Comparison of ENCODE assay signal across 1 cellular context in the genomic region with DNA sequence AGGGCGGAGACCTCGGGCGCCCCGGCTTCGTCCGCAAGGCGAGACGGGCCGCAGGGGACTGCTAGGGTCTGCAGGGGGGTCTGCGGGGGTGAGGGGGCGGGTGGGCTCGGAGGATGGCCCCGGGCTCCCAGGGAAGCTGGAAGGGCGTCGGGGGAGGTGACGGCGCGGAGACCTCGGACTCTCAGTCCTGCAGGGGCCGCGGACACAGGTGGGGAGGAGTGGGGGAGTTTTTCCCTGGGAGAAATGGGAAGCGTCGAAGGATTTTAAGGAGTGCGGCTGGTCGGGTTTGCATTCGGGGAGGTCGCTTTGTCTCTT.
TF ChIP-seq lines count a peak whose summit lies in the region.

No MANE protein-coding gene starts in this region.

TF ChIP-seq in IMR-90, 13 proteins besides CTCF, POLR2A, EP300 and RAD21:
- TF ChIP-seq MAZ (IDR thresholded peaks at IDR 0.05; ENCODE audit: borderline replicate concordance, low read depth, low read length) (no peak), SMC3 (IDR thresholded peaks at IDR 0.05; ENCODE audit: low read depth, low read length) (no peak), CHD1 (IDR thresholded peaks at IDR 0.05; ENCODE audit: low read depth, low read length) (no peak), RCOR1 (IDR thresholded peaks at IDR 0.05; ENCODE audit: insufficient replicate concordance, low read length) (no peak), BHLHE40 (IDR thresholded peaks at IDR 0.05; ENCODE audit: low read depth, low read length) (no peak), CEBPB (IDR thresholded peaks at IDR 0.05; ENCODE audit: low read depth, low read length) (no peak), RFX5 (IDR thresholded peaks at IDR 0.05; ENCODE audit: low read depth, low read length) (no peak), MXI1 (IDR thresholded peaks at IDR 0.05; ENCODE audit: borderline replicate concordance, low read depth, low read length) (no peak), USF2 (IDR thresholded peaks at IDR 0.05; ENCODE audit: low read depth, low read length) (no peak), NFE2L2 (IDR thresholded peaks at IDR 0.05; ENCODE audit: low read depth, low read length) (no peak)
- TF ChIP-seq, protein P1, sequence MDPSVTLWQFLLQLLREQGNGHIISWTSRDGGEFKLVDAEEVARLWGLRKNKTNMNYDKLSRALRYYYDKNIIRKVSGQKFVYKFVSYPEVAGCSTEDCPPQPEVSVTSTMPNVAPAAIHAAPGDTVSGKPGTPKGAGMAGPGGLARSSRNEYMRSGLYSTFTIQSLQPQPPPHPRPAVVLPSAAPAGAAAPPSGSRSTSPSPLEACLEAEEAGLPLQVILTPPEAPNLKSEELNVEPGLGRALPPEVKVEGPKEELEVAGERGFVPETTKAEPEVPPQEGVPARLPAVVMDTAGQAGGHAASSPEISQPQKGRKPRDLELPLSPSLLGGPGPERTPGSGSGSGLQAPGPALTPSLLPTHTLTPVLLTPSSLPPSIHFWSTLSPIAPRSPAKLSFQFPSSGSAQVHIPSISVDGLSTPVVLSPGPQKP (IDR thresholded peaks at IDR 0.05; ENCODE audit: borderline replicate concordance, low read depth, low read length) = no peak
